Comparison of ENCODE assay signal across 1 cellular context in genomic region chr3:114152519-114153151, GRCh38.
TF ChIP-seq lines count a peak whose summit lies in the region.

No MANE protein-coding gene starts in this region.

TF ChIP-seq in WTC11, 78 proteins besides CTCF, POLR2A, EP300 and RAD21 (continued from another document):
- TF ChIP-seq PREB (CRISPR knock-in tag; IDR thresholded peaks at IDR 0.05; ENCODE audit: borderline replicate concordance) (no peak), ZNF396 (CRISPR knock-in tag; IDR thresholded peaks at IDR 0.05; ENCODE audit: borderline replicate concordance) (no peak; the same call in 1 of the 2 replicates), ZBTB21 (CRISPR knock-in tag; IDR thresholded peaks at IDR 0.05; ENCODE audit: borderline replicate concordance) (no peak), ETV6 (CRISPR knock-in tag; IDR thresholded peaks at IDR 0.05) (peak; percentile 96), ZNF219 (CRISPR knock-in tag; IDR thresholded peaks at IDR 0.05; ENCODE audit: borderline replicate concordance) (peak; percentile 79; the same call in 1 of the 2 replicates), PRRX2 (CRISPR knock-in tag; IDR thresholded peaks at IDR 0.05) (no peak), USF2 (CRISPR knock-in tag; IDR thresholded peaks at IDR 0.05) (peak; percentile 88), MYBL2 (CRISPR knock-in tag; IDR thresholded peaks at IDR 0.05) (peak; percentile 85; the same call in 1 of the 2 replicates), ZNF232 (CRISPR knock-in tag; IDR thresholded peaks at IDR 0.05) (peak; percentile 73), CDX4 (CRISPR knock-in tag; IDR thresholded peaks at IDR 0.05; ENCODE audit: borderline replicate concordance) (no peak), RORB (CRISPR knock-in tag; IDR thresholded peaks at IDR 0.05) (no peak), ZNF138 (CRISPR knock-in tag; conservative IDR thresholded peaks at IDR 0.05) (no peak), JAZF1 (CRISPR knock-in tag; IDR thresholded peaks at IDR 0.05) (no peak), NR3C1 (CRISPR knock-in tag; conservative IDR thresholded peaks at IDR 0.05; ENCODE audit: low read depth) (no peak), TP53 (CRISPR knock-in tag; IDR thresholded peaks at IDR 0.05) (peak; percentile 76; the same call in 1 of the 2 replicates), NFATC4 (CRISPR knock-in tag; IDR thresholded peaks at IDR 0.05) (no peak), ATF1 (CRISPR knock-in tag; IDR thresholded peaks at IDR 0.05) (no peak), MLX (CRISPR knock-in tag; IDR thresholded peaks at IDR 0.05) (no peak), NFYB (CRISPR knock-in tag; conservative IDR thresholded peaks at IDR 0.05; ENCODE audit: low read depth) (no peak), ARID4B (CRISPR knock-in tag; IDR thresholded peaks at IDR 0.05; ENCODE audit: borderline replicate concordance) (0 out of 2 replicates have a peak, but pooled peaks have one; percentile 85), GRHL2 (CRISPR knock-in tag; IDR thresholded peaks at IDR 0.05; ENCODE audit: insufficient replicate concordance, severe bottlenecking) (no peak), TEAD1 (CRISPR knock-in tag; IDR thresholded peaks at IDR 0.05) (peak; percentile 97), OVOL2 (CRISPR knock-in tag; IDR thresholded peaks at IDR 0.05; ENCODE audit: borderline replicate concordance) (no peak)
- TF ChIP-seq, protein P1, sequence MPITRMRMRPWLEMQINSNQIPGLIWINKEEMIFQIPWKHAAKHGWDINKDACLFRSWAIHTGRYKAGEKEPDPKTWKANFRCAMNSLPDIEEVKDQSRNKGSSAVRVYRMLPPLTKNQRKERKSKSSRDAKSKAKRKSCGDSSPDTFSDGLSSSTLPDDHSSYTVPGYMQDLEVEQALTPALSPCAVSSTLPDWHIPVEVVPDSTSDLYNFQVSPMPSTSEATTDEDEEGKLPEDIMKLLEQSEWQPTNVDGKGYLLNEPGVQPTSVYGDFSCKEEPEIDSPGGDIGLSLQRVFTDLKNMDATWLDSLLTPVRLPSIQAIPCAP (CRISPR knock-in tag; IDR thresholded peaks at IDR 0.05): no peak
- TF ChIP-seq, protein P2, sequence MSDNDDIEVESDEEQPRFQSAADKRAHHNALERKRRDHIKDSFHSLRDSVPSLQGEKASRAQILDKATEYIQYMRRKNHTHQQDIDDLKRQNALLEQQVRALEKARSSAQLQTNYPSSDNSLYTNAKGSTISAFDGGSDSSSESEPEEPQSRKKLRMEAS (CRISPR knock-in tag; IDR thresholded peaks at IDR 0.05): peak; percentile 98
- TF ChIP-seq, protein P3, sequence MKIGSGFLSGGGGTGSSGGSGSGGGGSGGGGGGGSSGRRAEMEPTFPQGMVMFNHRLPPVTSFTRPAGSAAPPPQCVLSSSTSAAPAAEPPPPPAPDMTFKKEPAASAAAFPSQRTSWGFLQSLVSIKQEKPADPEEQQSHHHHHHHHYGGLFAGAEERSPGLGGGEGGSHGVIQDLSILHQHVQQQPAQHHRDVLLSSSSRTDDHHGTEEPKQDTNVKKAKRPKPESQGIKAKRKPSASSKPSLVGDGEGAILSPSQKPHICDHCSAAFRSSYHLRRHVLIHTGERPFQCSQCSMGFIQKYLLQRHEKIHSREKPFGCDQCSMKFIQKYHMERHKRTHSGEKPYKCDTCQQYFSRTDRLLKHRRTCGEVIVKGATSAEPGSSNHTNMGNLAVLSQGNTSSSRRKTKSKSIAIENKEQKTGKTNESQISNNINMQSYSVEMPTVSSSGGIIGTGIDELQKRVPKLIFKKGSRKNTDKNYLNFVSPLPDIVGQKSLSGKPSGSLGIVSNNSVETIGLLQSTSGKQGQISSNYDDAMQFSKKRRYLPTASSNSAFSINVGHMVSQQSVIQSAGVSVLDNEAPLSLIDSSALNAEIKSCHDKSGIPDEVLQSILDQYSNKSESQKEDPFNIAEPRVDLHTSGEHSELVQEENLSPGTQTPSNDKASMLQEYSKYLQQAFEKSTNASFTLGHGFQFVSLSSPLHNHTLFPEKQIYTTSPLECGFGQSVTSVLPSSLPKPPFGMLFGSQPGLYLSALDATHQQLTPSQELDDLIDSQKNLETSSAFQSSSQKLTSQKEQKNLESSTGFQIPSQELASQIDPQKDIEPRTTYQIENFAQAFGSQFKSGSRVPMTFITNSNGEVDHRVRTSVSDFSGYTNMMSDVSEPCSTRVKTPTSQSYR (CRISPR knock-in tag; IDR thresholded peaks at IDR 0.05): no peak
- TF ChIP-seq, protein P4, sequence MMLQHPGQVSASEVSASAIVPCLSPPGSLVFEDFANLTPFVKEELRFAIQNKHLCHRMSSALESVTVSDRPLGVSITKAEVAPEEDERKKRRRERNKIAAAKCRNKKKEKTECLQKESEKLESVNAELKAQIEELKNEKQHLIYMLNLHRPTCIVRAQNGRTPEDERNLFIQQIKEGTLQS (CRISPR knock-in tag; conservative IDR thresholded peaks at IDR 0.05): no peak
- TF ChIP-seq, protein P5, sequence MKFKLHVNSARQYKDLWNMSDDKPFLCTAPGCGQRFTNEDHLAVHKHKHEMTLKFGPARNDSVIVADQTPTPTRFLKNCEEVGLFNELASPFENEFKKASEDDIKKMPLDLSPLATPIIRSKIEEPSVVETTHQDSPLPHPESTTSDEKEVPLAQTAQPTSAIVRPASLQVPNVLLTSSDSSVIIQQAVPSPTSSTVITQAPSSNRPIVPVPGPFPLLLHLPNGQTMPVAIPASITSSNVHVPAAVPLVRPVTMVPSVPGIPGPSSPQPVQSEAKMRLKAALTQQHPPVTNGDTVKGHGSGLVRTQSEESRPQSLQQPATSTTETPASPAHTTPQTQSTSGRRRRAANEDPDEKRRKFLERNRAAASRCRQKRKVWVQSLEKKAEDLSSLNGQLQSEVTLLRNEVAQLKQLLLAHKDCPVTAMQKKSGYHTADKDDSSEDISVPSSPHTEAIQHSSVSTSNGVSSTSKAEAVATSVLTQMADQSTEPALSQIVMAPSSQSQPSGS (CRISPR knock-in tag; IDR thresholded peaks at IDR 0.05; ENCODE audit: borderline replicate concordance, low read depth): no peak
- TF ChIP-seq, protein P6, sequence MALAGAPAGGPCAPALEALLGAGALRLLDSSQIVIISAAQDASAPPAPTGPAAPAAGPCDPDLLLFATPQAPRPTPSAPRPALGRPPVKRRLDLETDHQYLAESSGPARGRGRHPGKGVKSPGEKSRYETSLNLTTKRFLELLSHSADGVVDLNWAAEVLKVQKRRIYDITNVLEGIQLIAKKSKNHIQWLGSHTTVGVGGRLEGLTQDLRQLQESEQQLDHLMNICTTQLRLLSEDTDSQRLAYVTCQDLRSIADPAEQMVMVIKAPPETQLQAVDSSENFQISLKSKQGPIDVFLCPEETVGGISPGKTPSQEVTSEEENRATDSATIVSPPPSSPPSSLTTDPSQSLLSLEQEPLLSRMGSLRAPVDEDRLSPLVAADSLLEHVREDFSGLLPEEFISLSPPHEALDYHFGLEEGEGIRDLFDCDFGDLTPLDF (CRISPR knock-in tag; IDR thresholded peaks at IDR 0.05): no peak
